In the genomic region with DNA sequence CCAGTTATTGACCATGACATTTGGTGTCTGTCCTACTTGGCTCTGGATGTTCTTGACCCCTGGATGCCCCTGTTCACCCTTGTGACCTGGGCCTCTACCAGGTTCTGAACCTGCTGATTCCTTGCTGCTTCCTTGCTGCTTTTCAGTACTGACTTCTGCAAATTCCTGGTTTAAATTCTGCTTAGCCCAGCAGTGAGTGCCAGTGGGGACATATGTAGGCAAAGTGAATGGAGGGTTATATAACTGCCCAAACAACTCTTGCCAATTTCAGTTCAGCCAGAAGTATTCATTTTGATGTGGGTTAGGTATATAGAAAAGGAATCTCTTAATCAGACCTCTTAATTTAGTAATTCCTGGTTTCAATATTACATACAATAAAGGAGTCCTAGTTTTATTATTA, we compare ENCODE assay signal across 19 cellular contexts.
DNase-seq lines count a peak whose midpoint lies in the region; TF ChIP-seq lines count a peak whose summit lies in the region.
"Had no signal": no experiment of that assay in that cellular context is flagged by ENCODE, and none has a peak within 500 bp of the region (broad histone marks: within the 10 kb centered on the region; RNA-seq: fewer than 3 reads in every experiment).

No MANE protein-coding gene starts in this region.

- no peaks in the 10 kb centered on the region for H3K27me3 ChIP-seq in trophoblast cell (ENCODE audit: insufficient read depth, low read length)
- no peaks in the 10 kb centered on the region for H3K27me3 ChIP-seq in suprapubic skin
- H3K27me3 ChIP-seq: BLaER1 had no signal

- peak overlapping the region; percentile 68 for H3K9ac ChIP-seq in trophoblast cell (ENCODE audit: low read length)
- H3K9ac ChIP-seq: BLaER1 had no signal

- DNase-seq in DMS 273 (lab: John Stamatoyannopoulos, UW; ENCODE audit: unreplicated experiment) (peak; percentile 40), DMS 273 treated with DMSO at 0.1 percent for 48 hours (lab: John Stamatoyannopoulos, UW) (no peak), cerebellum (ENCODE audit: low spot score) (peak; percentile 38), trophoblast cell (no peak), suprapubic skin (ENCODE audit: low spot score in 2 of 2) (no peak), DMS114 treated with DMSO at 0.1 percent for 48 hours (lab: John Stamatoyannopoulos, UW; ENCODE audit: unreplicated experiment) (no peak), germinal center (ENCODE audit: low spot score) (no peak)
- DNase-seq: Caco-2; CD4-positive, CD25-positive, alpha-beta regulatory T cell; CD8-positive, alpha-beta T cell; DMS153; DMS79; EL; GF-D8; HFFc6 had no signal

- H3K14ac ChIP-seq in trophoblast cell (ENCODE audit: low read length) = no peak overlapping the region

- no peak overlapping the region for H2BK120ac ChIP-seq in trophoblast cell (ENCODE audit: insufficient read depth, low read length, poor library complexity)

- no peaks in the 10 kb centered on the region for H3K4me1 ChIP-seq in trophoblast cell (ENCODE audit: control insufficient read depth in 1 of 2, insufficient read depth in 2 of 2, low read length in 2 of 2)
- peaks cover 3% of the 10 kb centered on the region for H3K4me1 ChIP-seq in suprapubic skin
- H3K4me1 ChIP-seq: BLaER1, Caco-2, HAP-1 had no signal

- H3K27ac ChIP-seq in trophoblast cell (ENCODE audit: low read depth, low read length) (no peak overlapping the region), suprapubic skin (no peak overlapping the region)
- H3K27ac ChIP-seq: BLaER1, C4-2B had no signal

- H4K8ac ChIP-seq in trophoblast cell (ENCODE audit: low read depth, low read length) = no peak overlapping the region

- H2BK12ac ChIP-seq in trophoblast cell (ENCODE audit: low read length) = no peak overlapping the region

- no peak overlapping the region for H2BK5ac ChIP-seq in trophoblast cell (ENCODE audit: low read depth, low read length, poor library complexity)

- H3K9me3 ChIP-seq in trophoblast cell (ENCODE audit: insufficient read depth, low read depth, low read length) (no peaks in the 10 kb centered on the region), suprapubic skin (no peaks in the 10 kb centered on the region)
- H3K9me3 ChIP-seq: BLaER1, Caco-2, HAP-1 had no signal

- no peak overlapping the region for H2AK5ac ChIP-seq in trophoblast cell (ENCODE audit: low read length)

- H3K4me3 ChIP-seq in trophoblast cell (ENCODE audit: low read depth, low read length) = no peak overlapping the region
- H3K4me3 ChIP-seq in suprapubic skin = no peak overlapping the region
- H3K4me3 ChIP-seq: BLaER1, GM23338, HAP-1 had no signal

- no peak for TF ChIP-seq EP300 in suprapubic skin (IDR thresholded peaks at IDR 0.05)

- no peak for TF ChIP-seq POLR2A in suprapubic skin (IDR thresholded peaks at IDR 0.05)

- no peak overlapping the region for H4K91ac ChIP-seq in trophoblast cell (ENCODE audit: low read depth, low read length)

- no peak overlapping the region for H3K4me2 ChIP-seq in trophoblast cell (ENCODE audit: low read length)
- H3K4me2 ChIP-seq: BLaER1, GM23338 had no signal

- H3K79me1 ChIP-seq in trophoblast cell (ENCODE audit: low read length) = no peaks in the 10 kb centered on the region

- no peak overlapping the region for H4K12ac ChIP-seq in trophoblast cell (ENCODE audit: low read depth, low read length)

- H3K23ac ChIP-seq in trophoblast cell (ENCODE audit: low read length) = no peak overlapping the region

- no peak overlapping the region for H2AFZ ChIP-seq in trophoblast cell (ENCODE audit: insufficient read depth, low read length, poor library complexity)
- H2AFZ ChIP-seq: GM23338 had no signal

- no peak for TF ChIP-seq CTCF in suprapubic skin (IDR thresholded peaks at IDR 0.05)

- H3K36me3 ChIP-seq in trophoblast cell (ENCODE audit: control insufficient read depth in 1 of 2, insufficient read depth in 2 of 2, low read length in 2 of 2) (no peaks in the 10 kb centered on the region), suprapubic skin (no peaks in the 10 kb centered on the region)
- H3K36me3 ChIP-seq: BLaER1, HAP-1 had no signal

- H3K79me2 ChIP-seq in trophoblast cell (ENCODE audit: control insufficient read depth, insufficient read depth, low read length, poor library complexity) = no peaks in the 10 kb centered on the region

- H3K18ac ChIP-seq in trophoblast cell (ENCODE audit: low read length) = no peak overlapping the region

- no peak overlapping the region for H3K4ac ChIP-seq in trophoblast cell (ENCODE audit: low read depth, low read length)

Comparison
In these comparisons a context has a peak if more than half of its experiments do, and no peak if none do; other contexts are left out.
1. DNase-seq: peak in DMS 273 (single experiment) and cerebellum (single experiment); none in DMS 273 treated with DMSO at 0.1 percent for 48 hours (single experiment), trophoblast cell (0 of 2), suprapubic skin (0 of 2), DMS114 treated with DMSO at 0.1 percent for 48 hours (single experiment) and germinal center (single experiment).